9 cellular contexts compared by ENCODE assay signal in the genomic region with DNA sequence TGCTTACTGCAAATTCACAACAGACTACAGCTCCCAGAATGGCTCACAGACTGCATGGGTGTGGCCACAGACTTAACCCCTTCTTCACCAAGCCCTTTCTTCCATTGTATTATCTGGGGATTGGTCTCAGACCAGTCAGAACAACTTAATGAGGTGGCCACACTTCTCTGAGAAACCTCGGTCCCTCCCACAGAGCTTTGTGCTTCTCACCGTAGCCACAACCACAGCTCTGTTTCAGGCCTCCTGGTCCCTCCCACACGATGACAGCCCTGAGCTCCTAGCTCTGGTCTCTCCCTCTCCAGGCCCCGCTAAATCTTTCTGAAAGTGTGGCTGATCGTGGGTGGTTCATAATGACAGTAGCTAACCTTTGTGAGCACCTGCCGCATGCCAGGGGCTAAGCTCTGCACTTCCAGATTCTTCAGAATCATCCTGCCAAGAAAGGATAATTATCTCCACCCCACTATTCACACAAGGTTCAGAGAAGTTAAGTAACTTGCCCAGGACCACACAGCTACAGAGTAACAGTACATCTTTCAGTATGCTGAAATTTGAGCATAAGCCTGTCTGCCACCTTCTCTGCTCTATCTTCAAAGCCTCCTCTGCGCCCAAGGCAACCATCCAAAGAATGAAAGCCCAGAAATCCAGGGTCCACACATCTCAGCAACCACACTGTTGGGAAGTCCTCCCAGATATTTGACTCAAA. TPM values are rescaled to one million over a fixed set of nuclear protein-coding genes. Genes with fewer than 3 reads are reported as not detected.
DNase-seq lines count a peak whose midpoint lies in the region; ATAC-seq and TF ChIP-seq lines count a peak whose summit lies in the region.
"Had no signal": no experiment of that assay in that cellular context is flagged by ENCODE, and none has a peak within 500 bp of the region (broad histone marks: within the 10 kb centered on the region; RNA-seq: fewer than 3 reads in every experiment).

No MANE protein-coding gene starts in this region.

- no peaks in the 10 kb centered on the region for H3K4me1 ChIP-seq in suprapubic skin

- H3K4me3 Mint-ChIP-seq in activated T-helper 1 cell treated with anti-CD3 and anti-CD28 coated beads, Interleukin-12 subunit alpha, Interleukin-12 subunit beta, Interleukin-2, Interleukin-4 antibody, amounts not matched to agents 30 ng/mL and 10 ng/mL and 1 ng/mL, durations not matched to agents 14 hours and 24 hours and 36 hours: peak overlapping the region; percentile 52

- H3K36me3 Mint-ChIP-seq in activated T-helper 1 cell treated with anti-CD3 and anti-CD28 coated beads, Interleukin-12 subunit alpha, Interleukin-12 subunit beta, Interleukin-2, Interleukin-4 antibody, amounts not matched to agents 30 ng/mL and 10 ng/mL and 1 ng/mL, durations not matched to agents 14 hours and 24 hours and 36 hours (ENCODE audit: low read depth): peaks cover 2% of the 10 kb centered on the region

- no peaks in the 10 kb centered on the region for H3K9me3 ChIP-seq in suprapubic skin

- H3K27ac Mint-ChIP-seq in activated T-helper 1 cell treated with anti-CD3 and anti-CD28 coated beads, Interleukin-12 subunit alpha, Interleukin-12 subunit beta, Interleukin-2, Interleukin-4 antibody, amounts not matched to agents 30 ng/mL and 10 ng/mL and 1 ng/mL, durations not matched to agents 14 hours and 24 hours and 36 hours: peak overlapping the region; percentile 71

- H3K9me3 Mint-ChIP-seq in activated T-helper 1 cell treated with anti-CD3 and anti-CD28 coated beads, Interleukin-12 subunit alpha, Interleukin-12 subunit beta, Interleukin-2, Interleukin-4 antibody, amounts not matched to agents 30 ng/mL and 10 ng/mL and 1 ng/mL, durations not matched to agents 14 hours and 24 hours and 36 hours: peaks cover 8% of the 10 kb centered on the region

- no peak overlapping the region for H3K4me3 ChIP-seq in suprapubic skin

- H3K36me3 ChIP-seq in suprapubic skin: no peaks in the 10 kb centered on the region

- TF ChIP-seq CTCF in suprapubic skin (IDR thresholded peaks at IDR 0.05): no peak

- no peak for TF ChIP-seq EP300 in suprapubic skin (IDR thresholded peaks at IDR 0.05)

- H3K27ac ChIP-seq in suprapubic skin: no peak overlapping the region

- WGBS in suprapubic skin: 47% methylated on average over 7 of the region's 7 CpGs

- peak; percentile 25 for DNase-seq in AG20443 (ENCODE audit: low spot score)
- peak; percentile 43 for DNase-seq in activated T-helper 1 cell treated with anti-CD3 and anti-CD28 coated beads, Interleukin-12 subunit alpha, Interleukin-12 subunit beta, Interleukin-2, Interleukin-4 antibody, amounts not matched to agents 30 ng/mL and 10 ng/mL and 1 ng/mL, durations not matched to agents 14 hours and 24 hours and 36 hours (ENCODE audit: low spot score)
- DNase-seq in kidney tubule cell (ENCODE audit: low spot score): no peak
- no peak for DNase-seq in suprapubic skin (ENCODE audit: low spot score in 2 of 2)
- DNase-seq in C1 segment of cervical spinal cord (lab: John Stamatoyannopoulos, UW): no peak
- DNase-seq in T1000 (lab: John Stamatoyannopoulos, UW): no peak
- DNase-seq: NCI-H2081 had no signal

- peaks cover 43% of the 10 kb centered on the region for H3K27me3 ChIP-seq in suprapubic skin

- TF ChIP-seq POLR2A in suprapubic skin (IDR thresholded peaks at IDR 0.05): no peak

- intact Hi-C loops in activated T-helper 1 cell treated with anti-CD3 and anti-CD28 coated beads, Interleukin-12 subunit alpha, Interleukin-12 subunit beta, Interleukin-2, Interleukin-4 antibody, amounts not matched to agents 30 ng/mL and 10 ng/mL and 1 ng/mL, durations not matched to agents 14 hours and 24 hours and 36 hours (cut with micrococcal nuclease): loop anchor here (1.0 to 2.0 kb wide), 9 partner anchors 8 to 588 kb away; a partner anchor contains a TSS

- H3K4me1 Mint-ChIP-seq in activated T-helper 1 cell treated with anti-CD3 and anti-CD28 coated beads, Interleukin-12 subunit alpha, Interleukin-12 subunit beta, Interleukin-2, Interleukin-4 antibody, amounts not matched to agents 30 ng/mL and 10 ng/mL and 1 ng/mL, durations not matched to agents 14 hours and 24 hours and 36 hours (ENCODE audit: low read depth): peaks cover 15% of the 10 kb centered on the region

- H3K27me3 Mint-ChIP-seq in activated T-helper 1 cell treated with anti-CD3 and anti-CD28 coated beads, Interleukin-12 subunit alpha, Interleukin-12 subunit beta, Interleukin-2, Interleukin-4 antibody, amounts not matched to agents 30 ng/mL and 10 ng/mL and 1 ng/mL, durations not matched to agents 14 hours and 24 hours and 36 hours (ENCODE audit: insufficient read depth): peaks cover 33% of the 10 kb centered on the region

- ATAC-seq in GM19035 (IDR thresholded peaks at IDR 0.05; ENCODE audit: unreplicated experiment) (peak; percentile 77), HG03095 (IDR thresholded peaks at IDR 0.05; ENCODE audit: unreplicated experiment) (peak; percentile 81)

RNA-seq across cellular contexts. Expression of a gene that starts 5.4 kb away (rescaled TPM):
- 0.57 and 0.64 TPM in 2 replicates for total RNA-seq in activated T-helper 1 cell treated with anti-CD3 and anti-CD28 coated beads, Interleukin-12 subunit alpha, Interleukin-12 subunit beta, Interleukin-2, Interleukin-4 antibody, amounts not matched to agents 30 ng/mL and 10 ng/mL and 1 ng/mL, durations not matched to agents 14 hours and 24 hours and 36 hours
- total RNA-seq in suprapubic skin: 10 to 100 TPM in 3 of 4 donors, 1 to 10 TPM in 1; 5.4 to 49.9 (median 31.2) TPM

Comparison
In these comparisons a context has a peak if more than half of its experiments do, and no peak if none do; other contexts are left out.
1. DNase-seq: peak in AG20443 (single experiment) and activated T-helper 1 cell treated with anti-CD3 and anti-CD28 coated beads, Interleukin-12 subunit alpha, Interleukin-12 subunit beta, Interleukin-2, Interleukin-4 antibody, amounts not matched to agents 30 ng/mL and 10 ng/mL and 1 ng/mL, durations not matched to agents 14 hours and 24 hours and 36 hours (single experiment); none in kidney tubule cell (single experiment), suprapubic skin (0 of 2), C1 segment of cervical spinal cord (0 of 14) and T1000 (single experiment).